In the genomic region with DNA sequence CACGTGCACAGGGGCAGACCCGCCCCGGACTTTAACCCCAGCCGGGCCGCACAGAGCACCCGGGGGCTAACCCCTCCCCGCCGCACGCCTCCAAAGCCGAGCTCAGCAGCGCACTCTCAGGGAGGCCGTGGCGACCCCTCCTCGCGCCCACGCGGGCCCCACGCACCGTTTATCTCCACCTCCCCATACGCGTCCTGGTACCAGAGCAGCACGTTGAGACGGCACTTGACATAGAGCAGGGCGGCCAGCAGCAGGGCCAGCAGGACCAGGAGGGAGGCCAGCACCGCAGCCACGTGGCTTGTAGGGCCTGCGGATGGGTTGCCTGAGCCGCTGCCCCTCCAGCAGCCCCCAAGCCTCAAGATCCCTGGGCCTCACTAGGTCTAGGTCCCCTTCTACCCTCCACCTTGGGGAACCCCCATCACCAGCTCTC, we compare ENCODE assay signal across 9 cellular contexts. TPM values are rescaled to one million over a fixed set of nuclear protein-coding genes. Genes with fewer than 3 reads are reported as not detected.
DNase-seq lines count a peak whose midpoint lies in the region; ATAC-seq, FAIRE-seq and TF ChIP-seq lines count a peak whose summit lies in the region.
"Had no signal": no experiment of that assay in that cellular context is flagged by ENCODE, and none has a peak within 500 bp of the region (broad histone marks: within the 10 kb centered on the region; RNA-seq: fewer than 3 reads in every experiment).

No MANE protein-coding gene starts in this region.

- no peaks in the 10 kb centered on the region for H3K9me3 Mint-ChIP-seq in CD4-positive, alpha-beta memory T cell
- H3K9me3 Mint-ChIP-seq in naive thymus-derived CD4-positive, alpha-beta T cell: no peaks in the 10 kb centered on the region

- H3K36me3 ChIP-seq in CD4-positive, alpha-beta memory T cell (ENCODE audit: insufficient read depth, low read length): peaks cover 11% of the 10 kb centered on the region
- H3K36me3 ChIP-seq in HEK293 (ENCODE audit: control insufficient read depth in 2 of 2, insufficient read depth in 1 of 2, low read length in 2 of 2) (peaks cover 0 to 18% of the 10 kb centered on the region in 2 experiments; a peak in 1 of 3 replicates), colonic mucosa (no peaks in the 10 kb centered on the region)
- peaks cover 0 to 34% (median 0%) of the 10 kb centered on the region in 3 experiments for H3K36me3 ChIP-seq in naive thymus-derived CD4-positive, alpha-beta T cell (ENCODE audit: control insufficient read depth in 2 of 3, insufficient read depth in 3 of 3, low read length in 3 of 3)

- H3K4me3 ChIP-seq in CD4-positive, alpha-beta memory T cell (ENCODE audit: low read length in 2 of 2): peak overlapping the region in 1 of 2 donors; percentile 28
- H3K4me3 ChIP-seq in HEK293 (ENCODE audit: low read depth, low read length) (no peak overlapping the region), colonic mucosa (peak overlapping the region; percentile 6)
- no peak overlapping the region for H3K4me3 ChIP-seq in naive thymus-derived CD4-positive, alpha-beta T cell (ENCODE audit: low read length)

- CTCF ChIA-PET in CD4-positive, alpha-beta memory T cell (lab: Charles Lee; ENCODE audit: partially characterized antibody): interaction anchor here (1.2 to 5.4 kb wide), 5 partner anchors 8 to 157 kb away, joined by 3 to 81 read pairs (median 10); partner anchors contain the start of genes PTDSS2 and SIGIRR
- CTCF ChIA-PET in HEK293 (lab: Yijun Ruan, JAX): interaction anchor here (1.0 to 2.8 kb wide), 4 partner anchors 11 to 157 kb away, joined by 3 to 15 read pairs (median 6); partner anchors contain the start of gene PKP3
- CTCF ChIA-PET in naive thymus-derived CD4-positive, alpha-beta T cell (lab: Charles Lee): interaction anchor here (0.6 to 3.3 kb wide), 4 partner anchors 8 to 55 kb away, joined by 3 to 36 read pairs (median 6); partner anchors contain the start of gene PTDSS2

- H3K27me3 ChIP-seq in CD4-positive, alpha-beta memory T cell (ENCODE audit: insufficient read depth, low read length): no peaks in the 10 kb centered on the region
- H3K27me3 ChIP-seq in colonic mucosa: no peaks in the 10 kb centered on the region
- no peaks in the 10 kb centered on the region for H3K27me3 ChIP-seq in naive thymus-derived CD4-positive, alpha-beta T cell (ENCODE audit: control insufficient read depth in 2 of 2, insufficient read depth in 2 of 2, low read length in 2 of 2)

- peaks cover 23% of the 10 kb centered on the region for H3K4me1 ChIP-seq in CD4-positive, alpha-beta memory T cell (ENCODE audit: insufficient read depth, low read length)
- H3K4me1 ChIP-seq in HEK293 (ENCODE audit: control insufficient read depth, insufficient read depth, low read length) (no peaks in the 10 kb centered on the region), colonic mucosa (peaks cover 9% of the 10 kb centered on the region)
- H3K4me1 ChIP-seq in naive thymus-derived CD4-positive, alpha-beta T cell (ENCODE audit: control insufficient read depth in 2 of 2, insufficient read depth in 2 of 2, low read length in 2 of 2): peaks cover 10 to 13% of the 10 kb centered on the region in 2 donors

- peak; percentile 9 for ATAC-seq in naive thymus-derived CD4-positive, alpha-beta T cell
- ATAC-seq in HG03432 (IDR thresholded peaks at IDR 0.05; ENCODE audit: unreplicated experiment): no peak
- no peak for ATAC-seq in GM21528 (IDR thresholded peaks at IDR 0.05; ENCODE audit: low FRiP score, unreplicated experiment)

- no peaks in the 10 kb centered on the region for H3K27me3 Mint-ChIP-seq in CD4-positive, alpha-beta memory T cell
- H3K27me3 Mint-ChIP-seq in naive thymus-derived CD4-positive, alpha-beta T cell: no peaks in the 10 kb centered on the region

- H3K36me3 Mint-ChIP-seq in CD4-positive, alpha-beta memory T cell: peaks cover 0 to 2% of the 10 kb centered on the region in 2 donors
- peaks cover 0 to 2% (median 0%) of the 10 kb centered on the region in 5 donors for H3K36me3 Mint-ChIP-seq in naive thymus-derived CD4-positive, alpha-beta T cell

- intact Hi-C loops in CD4-positive, alpha-beta memory T cell (cut with micrococcal nuclease): loop anchor here (1.0 to 2.0 kb wide), 5 partner anchors 8 to 201 kb away; partner anchors contain the start of genes BET1L, IFITM1, RIC8A and RNH1
- intact Hi-C loops in colonic mucosa (cut with DNase I): loop anchor here (5.0 kb wide), 1 partner anchor 40 kb away; no protein-coding TSS in a partner anchor
- intact Hi-C loops in naive thymus-derived CD4-positive, alpha-beta T cell (cut with micrococcal nuclease): loop anchor here (1.0 to 5.0 kb wide), 12 partner anchors 8 to 315 kb away; partner anchors contain the start of genes BET1L (in 2 of the 2), PSMD13 (in 2 of the 2), RIC8A (in 2 of the 2) and SIRT3 (in 2 of the 2)

- H3K27ac Mint-ChIP-seq in CD4-positive, alpha-beta memory T cell: peak overlapping the region; percentile 22 to 92 (median 75)
- H3K27ac Mint-ChIP-seq in naive thymus-derived CD4-positive, alpha-beta T cell: peak overlapping the region in 6 of 9 donors; percentile 38 to 85 (median 52)

- H3K9me3 ChIP-seq in CD4-positive, alpha-beta memory T cell (ENCODE audit: control insufficient read depth in 1 of 2, low read length in 2 of 2): no peaks in the 10 kb centered on the region
- H3K9me3 ChIP-seq in HEK293 (ENCODE audit: control insufficient read depth, insufficient read depth, low read depth, low read length) (no peaks in the 10 kb centered on the region), colonic mucosa (no peaks in the 10 kb centered on the region)
- no peaks in the 10 kb centered on the region for H3K9me3 ChIP-seq in naive thymus-derived CD4-positive, alpha-beta T cell (ENCODE audit: control insufficient read depth in 2 of 3, low read length in 3 of 3)

- peak overlapping the region in 1 of 2 donors; percentile 24 for H3K9ac ChIP-seq in colonic mucosa (ENCODE audit: low read depth in 2 of 2, low read length in 2 of 2)

- FAIRE-seq in urothelium cell line (lab: Jason Lieb, UNC): no peak

- H3K4me3 Mint-ChIP-seq in CD4-positive, alpha-beta memory T cell: peak overlapping the region in 3 of 8 donors; percentile 30 to 62 (median 41)
- H3K4me3 Mint-ChIP-seq in naive thymus-derived CD4-positive, alpha-beta T cell: peak overlapping the region in 4 of 10 donors; percentile 37 to 51 (median 44)

- H3K27ac ChIP-seq in CD4-positive, alpha-beta memory T cell (ENCODE audit: low read depth, low read length): peak overlapping the region; percentile 59
- H3K27ac ChIP-seq in HEK293 (ENCODE audit: extremely low read depth, low read depth, low read length): no peak overlapping the region
- no peak overlapping the region for H3K27ac ChIP-seq in colonic mucosa
- H3K27ac ChIP-seq in naive thymus-derived CD4-positive, alpha-beta T cell (ENCODE audit: low read depth, low read length): peak overlapping the region; percentile 71

- no peak for TF ChIP-seq CTCF in HEK293 (tag by site-specific recombination; IDR thresholded peaks at IDR 0.05)
- no peak for TF ChIP-seq CTCF in colonic mucosa (IDR thresholded peaks at IDR 0.05)

- POLR2A ChIA-PET in CD4-positive, alpha-beta memory T cell (lab: Charles Lee; ENCODE audit: partially characterized antibody): interaction anchor here (0.7 to 16.3 kb wide), 18 partner anchors 9 to 288 kb away, joined by 3 to 539 read pairs (median 11); partner anchors contain the start of genes ANO9, BET1L, IFITM1 and IFITM5
- POLR2A ChIA-PET in HEK293 (lab: Yijun Ruan, JAX): interaction anchor here (0.6 to 2.0 kb wide), 11 partner anchors 9 to 412 kb away, joined by 3 to 15 read pairs (median 4); partner anchors contain the start of genes BET1L, PTDSS2 and RIC8A
- POLR2A ChIA-PET in naive thymus-derived CD4-positive, alpha-beta T cell (lab: Charles Lee): interaction anchor here (0.5 to 7.7 kb wide), 15 partner anchors 7 to 330 kb away, joined by 3 to 109 read pairs (median 5); partner anchors contain the start of genes BET1L, PSMD13, PTDSS2 and RIC8A

- peak in 1 of 5 donors; percentile 65 for DNase-seq in CD4-positive, alpha-beta memory T cell
- DNase-seq in colonic mucosa (no peak), urothelium cell line (ENCODE audit: low spot score) (no peak), NCI-H510A treated with DMSO at 0.1 percent for 48 hours (lab: John Stamatoyannopoulos, UW) (no peak)
- peak in 3 of 9 donors; percentile 46 to 65 (median 58) for DNase-seq in naive thymus-derived CD4-positive, alpha-beta T cell
- DNase-seq: NCI-H1694 treated with DMSO at 0.1 percent for 48 hours had no signal

- H3K4me1 Mint-ChIP-seq in CD4-positive, alpha-beta memory T cell: peaks cover 0 to 20% (median 9%) of the 10 kb centered on the region in 4 donors
- H3K4me1 Mint-ChIP-seq in naive thymus-derived CD4-positive, alpha-beta T cell: peaks cover 4 to 22% (median 6%) of the 10 kb centered on the region in 7 donors

TF ChIP-seq in HEK293, 187 proteins besides CTCF, POLR2A, EP300 and RAD21 (continues in another document):
- TF ChIP-seq ZNF560 (tag by site-specific recombination; IDR thresholded peaks at IDR 0.05; ENCODE audit: borderline replicate concordance): no peak

RNA-seq across cellular contexts. Expression of gene SIGIRR, which starts 7.1 kb away (rescaled TPM):
- total RNA-seq in CD4-positive, alpha-beta memory T cell: 100 to 1,000 TPM; 437 to 440 TPM
- polyA plus RNA-seq in CD4-positive, alpha-beta memory T cell: 100 to 1,000 TPM; 235 to 242 TPM
- 100 to 1,000 TPM in 1 of 2 donors, 10 to 100 TPM in 1; 91.4 to 177 TPM for total RNA-seq in colonic mucosa
- total RNA-seq in naive thymus-derived CD4-positive, alpha-beta T cell: 100 to 1,000 TPM; 210 to 497 (median 392) TPM
- polyA plus RNA-seq in naive thymus-derived CD4-positive, alpha-beta T cell: 100 to 1,000 TPM; 223 to 305 TPM

RNA-seq across cellular contexts. Expression of gene PKP3, which starts 13.7 kb away (rescaled TPM):
- not detected for total RNA-seq in CD4-positive, alpha-beta memory T cell
- polyA plus RNA-seq in CD4-positive, alpha-beta memory T cell: under 1 TPM in 1 of 2 donors, not detected in 1; 0.14 TPM
- total RNA-seq in colonic mucosa: 100 to 1,000 TPM; 167 to 247 TPM
- total RNA-seq in naive thymus-derived CD4-positive, alpha-beta T cell: not detected
- not detected for polyA plus RNA-seq in naive thymus-derived CD4-positive, alpha-beta T cell

RNA-seq across cellular contexts. Expression of gene ANO9, which starts 34.1 kb away (rescaled TPM):
- total RNA-seq in CD4-positive, alpha-beta memory T cell: 100 to 1,000 TPM; 120 to 123 TPM
- polyA plus RNA-seq in CD4-positive, alpha-beta memory T cell: 10 to 100 TPM in 1 of 2 donors, 1 to 10 TPM in 1; 9.4 to 15.5 TPM
- 100 to 1,000 TPM; 121 to 129 TPM for total RNA-seq in colonic mucosa
- total RNA-seq in naive thymus-derived CD4-positive, alpha-beta T cell: 100 to 1,000 TPM in 1 of 5 experiments, 10 to 100 TPM in 4; 85.2 to 107 (median 94.0) TPM
- 1 to 10 TPM; 9.0 to 9.7 TPM for polyA plus RNA-seq in naive thymus-derived CD4-positive, alpha-beta T cell

RNA-seq across cellular contexts. Expression of gene B4GALNT4, which starts 38.4 kb away (rescaled TPM):
- 1 to 10 TPM; 2.2 to 2.4 TPM for total RNA-seq in CD4-positive, alpha-beta memory T cell
- not detected for polyA plus RNA-seq in CD4-positive, alpha-beta memory T cell
- 1 to 10 TPM; 1.6 to 2.0 TPM for total RNA-seq in colonic mucosa
- total RNA-seq in naive thymus-derived CD4-positive, alpha-beta T cell: 10 to 100 TPM in 2 of 5 experiments, 1 to 10 TPM in 3; 1.2 to 11.8 (median 3.5) TPM
- under 1 TPM in 1 of 2 donors, not detected in 1; 0.14 TPM for polyA plus RNA-seq in naive thymus-derived CD4-positive, alpha-beta T cell

RNA-seq across cellular contexts. Expression of gene PTDSS2, which starts 42.4 kb away (rescaled TPM):
- total RNA-seq in CD4-positive, alpha-beta memory T cell: 10 to 100 TPM; 23.3 to 26.1 TPM
- 1 to 10 TPM; 5.5 to 6.3 TPM for polyA plus RNA-seq in CD4-positive, alpha-beta memory T cell
- 10 to 100 TPM; 20.6 to 27.6 TPM for total RNA-seq in colonic mucosa
- total RNA-seq in naive thymus-derived CD4-positive, alpha-beta T cell: 10 to 100 TPM; 19.3 to 27.7 (median 23.4) TPM
- polyA plus RNA-seq in naive thymus-derived CD4-positive, alpha-beta T cell: 1 to 10 TPM; 9.0 to 9.9 TPM

Comparison
In these comparisons a context has a peak if more than half of its experiments do, and no peak if none do; other contexts are left out.
1. H3K27ac ChIP-seq: peak in CD4-positive, alpha-beta memory T cell (single experiment) and naive thymus-derived CD4-positive, alpha-beta T cell (single experiment); none in HEK293 (single experiment) and colonic mucosa (single experiment).
2. RNA of gene PKP3, which starts 13.7 kb away (total RNA-seq): 167 to 247 TPM in colonic mucosa; not detected in CD4-positive, alpha-beta memory T cell and not detected in naive thymus-derived CD4-positive, alpha-beta T cell; every median in the first group is over 100 times any median in the second.